ENCODE assay signal across 28 cellular contexts in genomic region chr10:84156009-84156408, GRCh38. TPM values are rescaled to one million over a fixed set of nuclear protein-coding genes. Genes with fewer than 3 reads are reported as not detected.
DNase-seq lines count a peak whose midpoint lies in the region; ATAC-seq, FAIRE-seq and TF ChIP-seq lines count a peak whose summit lies in the region.
"Had no signal": no experiment of that assay in that cellular context is flagged by ENCODE, and none has a peak within 500 bp of the region (broad histone marks: within the 10 kb centered on the region; RNA-seq: fewer than 3 reads in every experiment).

No MANE protein-coding gene starts in this region.

- TF ChIP-seq EP300 in K562 (IDR thresholded peaks at IDR 0.05; ENCODE audit: low read length): no peak

- no peak for TF ChIP-seq CTCF in K562 (IDR thresholded peaks at IDR 0.05 in 2 of 3, conservative IDR thresholded peaks at IDR 0.05 in 1 of 3; ENCODE audit: insufficient read depth in 2 of 3, low read depth in 1 of 3, low read length in 3 of 3)
- no peak for TF ChIP-seq CTCF in neutrophil (IDR thresholded peaks at IDR 0.05)
- TF ChIP-seq CTCF in Caco-2 (IDR thresholded peaks at IDR 0.05; ENCODE audit: insufficient read depth in 1 of 2, low read depth in 1 of 2, low read length in 1 of 2, severe bottlenecking in 1 of 2, unreplicated experiment in 1 of 2): no peak

- no peaks in the 10 kb centered on the region for H3K27me3 ChIP-seq in CD4-positive, alpha-beta memory T cell (ENCODE audit: insufficient read depth, low read length)
- H3K27me3 ChIP-seq in K562 (ENCODE audit: control insufficient read depth in 2 of 2, insufficient read depth in 2 of 2, low read length in 2 of 2) (0 out of 5 replicates have a peak, but pooled peaks cover 0 to 6% of the 10 kb centered on the region in 2 experiments), neutrophil (no peaks in the 10 kb centered on the region), Caco-2 (replicated peaks; ENCODE audit: control insufficient read depth, insufficient read depth, low read length) (no peaks in the 10 kb centered on the region)
- H3K27me3 ChIP-seq: BLaER1 had no signal

- DNase-seq in activated naive CD4-positive, alpha-beta T cell treated with anti-CD3 and anti-CD28 coated beads for 36 hours: no peak
- DNase-seq in activated naive CD4-positive, alpha-beta T cell treated with anti-CD3 and anti-CD28 coated beads, Interleukin-2, amount 10 ng/mL, durations not matched to agents 7 days and 5 days: no peak
- DNase-seq in CD4-positive, alpha-beta memory T cell: no peak
- DNase-seq in K562 (ENCODE audit: extremely low read depth in 1 of 4, low spot score in 3 of 4) (no peak), Caco-2 (no peak), NOMO-1 treated with DMSO at 0.1 percent for 48 hours (lab: John Stamatoyannopoulos, UW; ENCODE audit: unreplicated experiment) (no peak)
- DNase-seq: Calu3, DMS79 treated with DMSO at 0.1 percent for 48 hours, NCI-H1092, NCI-H1417 treated with DMSO at 0.1 percent for 48 hours, NCI-H1694 treated with DMSO at 0.1 percent for 48 hours, NCI-H2081, NCI-H2227 treated with DMSO at 0.1 percent for 48 hours, NCI-H69, SHP77 had no signal

- FAIRE-seq in K562 (lab: Jason Lieb, UNC): no peak
- FAIRE-seq: GM19239 had no signal

- peaks cover 2% of the 10 kb centered on the region; the same call in 1 of the 2 replicates for H4K20me1 ChIP-seq in K562 (replicated peaks; ENCODE audit: control insufficient read depth, insufficient read depth, low read length)
- H4K20me1 ChIP-seq: BLaER1 had no signal

- no peaks in the 10 kb centered on the region for H3K9me3 ChIP-seq in CD4-positive, alpha-beta memory T cell (ENCODE audit: control insufficient read depth in 1 of 2, low read length in 2 of 2)
- H3K9me3 ChIP-seq in K562 (replicated peaks; ENCODE audit: control insufficient read depth, insufficient read depth, low read depth, low read length): no peaks in the 10 kb centered on the region
- no peaks in the 10 kb centered on the region for H3K9me3 ChIP-seq in neutrophil
- no peaks in the 10 kb centered on the region for H3K9me3 ChIP-seq in Caco-2
- H3K9me3 ChIP-seq: BLaER1 had no signal

- 79% methylated on average over 2 of the region's 2 CpGs for WGBS in K562 (ENCODE audit: insufficient coverage, low coverage, missing lambda C conversion rate)

- TF ChIP-seq RAD21 in K562 (CRISPR knock-in tag; conservative IDR thresholded peaks at IDR 0.05 in 1 of 2, IDR thresholded peaks at IDR 0.05 in 1 of 2): no peak

- ATAC-seq in K562: peak; percentile 68
- ATAC-seq: HCT116 had no signal

- H2AFZ ChIP-seq in K562 (ENCODE audit: low read depth, low read length): no peak overlapping the region

- in situ Hi-C loops in K562 (cut with MboI): no loop called here

- peak overlapping the region; percentile 3 for H3K27ac Mint-ChIP-seq in activated naive CD4-positive, alpha-beta T cell treated with anti-CD3 and anti-CD28 coated beads for 36 hours
- no peak overlapping the region for H3K27ac Mint-ChIP-seq in activated naive CD4-positive, alpha-beta T cell treated with anti-CD3 and anti-CD28 coated beads, Interleukin-2, amount 10 ng/mL, durations not matched to agents 7 days and 5 days
- H3K27ac Mint-ChIP-seq in CD4-positive, alpha-beta memory T cell: peak overlapping the region in 4 of 7 donors; percentile 21 to 80 (median 42)
- no peak overlapping the region for H3K27ac Mint-ChIP-seq in Caco-2 (ENCODE audit: unreplicated experiment)

- no peak overlapping the region for H3K27ac ChIP-seq in CD4-positive, alpha-beta memory T cell (ENCODE audit: low read depth, low read length)
- H3K27ac ChIP-seq in K562 (ENCODE audit: extremely low read depth, low read depth, low read length): no peak overlapping the region
- H3K27ac ChIP-seq in neutrophil: peak overlapping the region; percentile 74
- H3K27ac ChIP-seq: BLaER1, RWPE1 had no signal

- no peaks in the 10 kb centered on the region for H3K9me1 ChIP-seq in K562 (ENCODE audit: control insufficient read depth, insufficient read depth, low read length)

- peaks cover 34% of the 10 kb centered on the region for H3K4me1 Mint-ChIP-seq in activated naive CD4-positive, alpha-beta T cell treated with anti-CD3 and anti-CD28 coated beads for 36 hours (ENCODE audit: low read depth)
- peaks cover 12% of the 10 kb centered on the region for H3K4me1 Mint-ChIP-seq in activated naive CD4-positive, alpha-beta T cell treated with anti-CD3 and anti-CD28 coated beads, Interleukin-2, amount 10 ng/mL, durations not matched to agents 7 days and 5 days
- H3K4me1 Mint-ChIP-seq in CD4-positive, alpha-beta memory T cell: peaks cover 7 to 16% (median 8%) of the 10 kb centered on the region in 4 donors
- no peaks in the 10 kb centered on the region for H3K4me1 Mint-ChIP-seq in Caco-2 (ENCODE audit: low read depth, unreplicated experiment)

- H3K79me2 ChIP-seq in K562 (ENCODE audit: control insufficient read depth, insufficient read depth, low read length): no peaks in the 10 kb centered on the region

- no peak overlapping the region for H3K4me2 ChIP-seq in K562 (ENCODE audit: insufficient read depth, low read length)
- H3K4me2 ChIP-seq: BLaER1 had no signal

- CTCF ChIA-PET in activated naive CD4-positive, alpha-beta T cell treated with anti-CD3 and anti-CD28 coated beads for 36 hours (lab: Charles Lee): interaction anchor here (1.2 to 2.0 kb wide), 3 partner anchors 8 to 50 kb away, joined by 3 to 8 read pairs (median 4); no protein-coding TSS in a partner anchor
- CTCF ChIA-PET in activated naive CD4-positive, alpha-beta T cell treated with anti-CD3 and anti-CD28 coated beads, Interleukin-2, amount 10 ng/mL, durations not matched to agents 7 days and 5 days (lab: Charles Lee): interaction anchor here (1.0 to 2.0 kb wide), 5 partner anchors 8 to 49 kb away, joined by 3 to 10 read pairs (median 4); no protein-coding TSS in a partner anchor
- CTCF ChIA-PET in CD4-positive, alpha-beta memory T cell (lab: Charles Lee; ENCODE audit: partially characterized antibody): interaction anchor here (0.7 to 1.1 kb wide), 2 partner anchors 8 to 72 kb away, joined by 4 read pairs; no protein-coding TSS in a partner anchor
- CTCF ChIA-PET in K562 (lab: Yijun Ruan, JAX; ENCODE audit: low intra/inter-chr PET ratio) (no interaction called here), Caco-2 (lab: Charles Lee) (no interaction called here)

- peak; percentile 18; the same call in 1 of the 2 replicates for TF ChIP-seq POLR2A in K562 (conservative IDR thresholded peaks at IDR 0.05)

- intact Hi-C loops in activated naive CD4-positive, alpha-beta T cell treated with anti-CD3 and anti-CD28 coated beads for 36 hours (cut with micrococcal nuclease): no loop called here
- intact Hi-C loops in CD4-positive, alpha-beta memory T cell (cut with micrococcal nuclease): no loop called here
- intact Hi-C loops in K562 (cut with micrococcal nuclease): no loop called here
- intact Hi-C loops in Caco-2 (cut with micrococcal nuclease; ENCODE audit: unreplicated experiment): loop anchor here (5.0 kb wide), 1 partner anchor 381 kb away; no protein-coding TSS in a partner anchor

- no peak overlapping the region for H3K4me3 Mint-ChIP-seq in activated naive CD4-positive, alpha-beta T cell treated with anti-CD3 and anti-CD28 coated beads for 36 hours
- no peak overlapping the region for H3K4me3 Mint-ChIP-seq in activated naive CD4-positive, alpha-beta T cell treated with anti-CD3 and anti-CD28 coated beads, Interleukin-2, amount 10 ng/mL, durations not matched to agents 7 days and 5 days
- H3K4me3 Mint-ChIP-seq in CD4-positive, alpha-beta memory T cell: no peak overlapping the region
- H3K4me3 Mint-ChIP-seq in Caco-2 (ENCODE audit: unreplicated experiment): no peak overlapping the region
- H3K4me3 Mint-ChIP-seq: CD4-positive, alpha-beta T cell; IgD-negative memory B cell had no signal

- H3K27me3 Mint-ChIP-seq in activated naive CD4-positive, alpha-beta T cell treated with anti-CD3 and anti-CD28 coated beads for 36 hours (ENCODE audit: low read depth): no peaks in the 10 kb centered on the region
- peaks cover 6% of the 10 kb centered on the region for H3K27me3 Mint-ChIP-seq in activated naive CD4-positive, alpha-beta T cell treated with anti-CD3 and anti-CD28 coated beads, Interleukin-2, amount 10 ng/mL, durations not matched to agents 7 days and 5 days
- no peaks in the 10 kb centered on the region for H3K27me3 Mint-ChIP-seq in CD4-positive, alpha-beta memory T cell
- H3K27me3 Mint-ChIP-seq in Caco-2 (ENCODE audit: insufficient read depth, unreplicated experiment): no peaks in the 10 kb centered on the region
- H3K27me3 Mint-ChIP-seq: CD4-positive, alpha-beta T cell; IgD-negative memory B cell had no signal

- H3K36me3 Mint-ChIP-seq in activated naive CD4-positive, alpha-beta T cell treated with anti-CD3 and anti-CD28 coated beads for 36 hours (ENCODE audit: low read depth): peaks cover 16% of the 10 kb centered on the region
- H3K36me3 Mint-ChIP-seq in activated naive CD4-positive, alpha-beta T cell treated with anti-CD3 and anti-CD28 coated beads, Interleukin-2, amount 10 ng/mL, durations not matched to agents 7 days and 5 days: peaks cover 21% of the 10 kb centered on the region
- H3K36me3 Mint-ChIP-seq in CD4-positive, alpha-beta memory T cell: peaks cover 24 to 39% of the 10 kb centered on the region in 2 donors
- H3K36me3 Mint-ChIP-seq in Caco-2 (ENCODE audit: insufficient read depth, unreplicated experiment): peaks cover 56% of the 10 kb centered on the region

- BruUV-seq in K562 (replicated peaks; lab: Mats Ljungman, UMichigan): no TSS peak
- BruUV-seq in Caco-2 (replicated peaks; lab: Mats Ljungman, UMichigan): no TSS peak

- POLR2A ChIA-PET in CD4-positive, alpha-beta memory T cell (lab: Charles Lee; ENCODE audit: partially characterized antibody): interaction anchor here (1.2 kb wide), 1 partner anchor 9 kb away, joined by 5 read pairs; no protein-coding TSS in a partner anchor
- POLR2A ChIA-PET in K562 (lab: Yijun Ruan, JAX): interaction anchor here (0.7 to 2.3 kb wide), 7 partner anchors 8 to 385 kb away, joined by 3 to 14 read pairs (median 8); partner anchors contain the start of genes GHITM and GPR15LG
- POLR2A ChIA-PET in Caco-2 (lab: Charles Lee): no interaction called here

- no peaks in the 10 kb centered on the region for H3K9me3 Mint-ChIP-seq in activated naive CD4-positive, alpha-beta T cell treated with anti-CD3 and anti-CD28 coated beads for 36 hours
- H3K9me3 Mint-ChIP-seq in activated naive CD4-positive, alpha-beta T cell treated with anti-CD3 and anti-CD28 coated beads, Interleukin-2, amount 10 ng/mL, durations not matched to agents 7 days and 5 days: no peaks in the 10 kb centered on the region
- no peaks in the 10 kb centered on the region for H3K9me3 Mint-ChIP-seq in CD4-positive, alpha-beta memory T cell
- H3K9me3 Mint-ChIP-seq in Caco-2 (ENCODE audit: unreplicated experiment): no peaks in the 10 kb centered on the region
- H3K9me3 Mint-ChIP-seq: CD4-positive, alpha-beta T cell; IgD-negative memory B cell had no signal

- no peak overlapping the region for H3K4me3 ChIP-seq in CD4-positive, alpha-beta memory T cell (ENCODE audit: low read length in 2 of 2)
- H3K4me3 ChIP-seq in K562: no peak overlapping the region
- H3K4me3 ChIP-seq in neutrophil (ENCODE audit: low read depth in 1 of 2, low read length in 1 of 2): no peak overlapping the region
- no peak overlapping the region for H3K4me3 ChIP-seq in Caco-2 (ENCODE audit: low read depth, low read length)
- H3K4me3 ChIP-seq: BLaER1 had no signal

- no peak overlapping the region for H3K9ac ChIP-seq in K562 (ENCODE audit: insufficient read depth in 1 of 2, low read depth in 2 of 2, low read length in 2 of 2)
- H3K9ac ChIP-seq: BLaER1 had no signal

- no peaks in the 10 kb centered on the region for H3K4me1 ChIP-seq in CD4-positive, alpha-beta memory T cell (ENCODE audit: insufficient read depth, low read length)
- H3K4me1 ChIP-seq in K562 (replicated peaks in 1 of 2; ENCODE audit: control insufficient read depth in 2 of 2, insufficient read depth in 2 of 2, low read length in 2 of 2) (no peaks in the 10 kb centered on the region), neutrophil (ENCODE audit: control insufficient read depth in 1 of 2, insufficient read depth in 1 of 2, low read depth in 1 of 2, low read length in 1 of 2) (peaks cover 45 to 47% of the 10 kb centered on the region in 2 experiments), Caco-2 (no peaks in the 10 kb centered on the region)
- H3K4me1 ChIP-seq: BLaER1 had no signal

- peaks cover 30% of the 10 kb centered on the region for H3K36me3 ChIP-seq in CD4-positive, alpha-beta memory T cell (ENCODE audit: insufficient read depth, low read length)
- H3K36me3 ChIP-seq in K562 (ENCODE audit: control insufficient read depth, insufficient read depth, low read length) (peaks cover 41% of the 10 kb centered on the region), neutrophil (peaks cover 31% of the 10 kb centered on the region), Caco-2 (ENCODE audit: control insufficient read depth, insufficient read depth, low read length) (peaks cover under 1% of the 10 kb centered on the region; the same call in 1 of the 2 replicates)

RNA-seq across cellular contexts. Expression of gene GHITM, which starts 16.7 kb away (rescaled TPM):
- 100 to 1,000 TPM; 281 TPM for total RNA-seq in activated naive CD4-positive, alpha-beta T cell treated with anti-CD3 and anti-CD28 coated beads for 36 hours
- 10 to 100 TPM; 83.4 to 88.6 TPM for total RNA-seq in CD4-positive, alpha-beta memory T cell
- 100 to 1,000 TPM; 258 to 525 TPM for polyA plus RNA-seq in CD4-positive, alpha-beta memory T cell
- total RNA-seq in K562 (2011; cell fraction: chromatin; rRNA removed; ENCODE audit: low replicate concordance): 28.3 and 42.0 TPM in 2 replicates
- total RNA-seq in K562 (2011; cell fraction: nucleolus; rRNA removed): 35.7 and 40.9 TPM in 2 replicates
- total RNA-seq in K562 (2011; cell fraction: nucleoplasm; rRNA removed): 48.2 and 55.7 TPM in 2 replicates
- total RNA-seq in K562 (2014; rRNA removed) (353 and 382 TPM in 2 replicates), K562 (2014; rRNA removed; fragmentation: Illumina TruSeq; extraction: Trizol) (410 and 439 TPM in 2 replicates), K562 (2015; rRNA removed; fragmentation: Illumina TruSeq; extraction: Trizol) (319 and 332 TPM in 2 replicates), K562 (2021) (322 and 329 TPM in 2 replicates), Caco-2 (2022) (240 and 255 TPM in 2 replicates)
- polyA plus RNA-seq in K562 (2011; rRNA removed) (419 and 525 TPM in 2 replicates), K562 (2014; fragmentation: Illumina TruSeq; extraction: Trizol) (335 and 347 TPM in 2 replicates), K562 (2014; fragmentation: Nextera tagmentation; extraction: Ambion mirVana) (1,000 to 10,000 TPM; 1,201 to 1,258 TPM), K562 (2014; rRNA removed) (386 and 401 TPM in 2 replicates)
- 238 and 341 TPM in 2 replicates for polyA plus RNA-seq in K562 (2011; cell fraction: cytosol; rRNA removed)
- polyA plus RNA-seq in K562 (2011; cell fraction: nucleus; rRNA removed): 70.0 and 123 TPM in 2 replicates
- polyA plus RNA-seq in K562 (2012): 352 and 522 TPM in 2 replicates
- 349 and 350 TPM in 2 replicates for polyA minus RNA-seq in K562 (2011; rRNA and poly(A)+ RNA removed)
- polyA minus RNA-seq in K562 (2011; cell fraction: cytosol; rRNA and poly(A)+ RNA removed): 107 and 129 TPM in 2 replicates
- polyA minus RNA-seq in K562 (2011; cell fraction: nucleus; rRNA and poly(A)+ RNA removed): 22.6 and 44.9 TPM in 2 replicates

RNA-seq across cellular contexts. Expression of gene GPR15LG, which starts 17.6 kb away (rescaled TPM):
- not detected for total RNA-seq in activated naive CD4-positive, alpha-beta T cell treated with anti-CD3 and anti-CD28 coated beads for 36 hours
- total RNA-seq in CD4-positive, alpha-beta memory T cell: not detected
- polyA plus RNA-seq in CD4-positive, alpha-beta memory T cell: not detected
- total RNA-seq in K562 (2011; cell fraction: chromatin; rRNA removed; ENCODE audit: low replicate concordance): not detected in 2 replicates
- total RNA-seq in K562 (2011; cell fraction: nucleolus; rRNA removed): not detected in 2 replicates
- total RNA-seq in K562 (2011; cell fraction: nucleoplasm; rRNA removed): not detected in 2 replicates
- total RNA-seq in K562 (2014; rRNA removed): not detected in 2 replicates
- not detected in 2 replicates for total RNA-seq in K562 (2014; rRNA removed; fragmentation: Illumina TruSeq; extraction: Trizol)
- 0.51 TPM in 1 of 2 replicates, not detected in the other for total RNA-seq in K562 (2015; rRNA removed; fragmentation: Illumina TruSeq; extraction: Trizol)
- total RNA-seq in K562 (2021): not detected in 2 replicates
- not detected in 2 replicates for polyA plus RNA-seq in K562 (2011; rRNA removed)
- not detected in 2 replicates for polyA plus RNA-seq in K562 (2011; cell fraction: cytosol; rRNA removed)
- not detected in 2 replicates for polyA plus RNA-seq in K562 (2011; cell fraction: nucleus; rRNA removed)
- polyA plus RNA-seq in K562 (2012): not detected in 2 replicates
- not detected in 2 replicates for polyA plus RNA-seq in K562 (2014; fragmentation: Illumina TruSeq; extraction: Trizol)
- not detected for polyA plus RNA-seq in K562 (2014; fragmentation: Nextera tagmentation; extraction: Ambion mirVana)
- polyA plus RNA-seq in K562 (2014; rRNA removed): not detected in 2 replicates
- polyA minus RNA-seq in K562 (2011; rRNA and poly(A)+ RNA removed): not detected in 2 replicates
- polyA minus RNA-seq in K562 (2011; cell fraction: cytosol; rRNA and poly(A)+ RNA removed): not detected in 2 replicates
- not detected in 2 replicates for polyA minus RNA-seq in K562 (2011; cell fraction: nucleus; rRNA and poly(A)+ RNA removed)
- total RNA-seq in Caco-2 (2022): not detected in 2 replicates
- total RNA-seq: A172; Calu3; CD4-positive, alpha-beta T cell; H4; NCI-H460; OCI-LY7; SK-MEL-5 had no signal
- polyA plus RNA-seq: AG04450, IgD-negative memory B cell had no signal

RNA-seq across cellular contexts. Expression of gene CDHR1, which starts 38.3 kb away (rescaled TPM):
- 1 to 10 TPM in 1 of 2 experiments, under 1 TPM in 1; 0.37 to 1.4 TPM for total RNA-seq in activated naive CD4-positive, alpha-beta T cell treated with anti-CD3 and anti-CD28 coated beads for 36 hours
- under 1 TPM; 0.12 to 0.17 TPM for total RNA-seq in CD4-positive, alpha-beta memory T cell
- polyA plus RNA-seq in CD4-positive, alpha-beta memory T cell: not detected
- 7.3 and 9.6 TPM in 2 replicates for total RNA-seq in K562 (2011; cell fraction: chromatin; rRNA removed; ENCODE audit: low replicate concordance)
- 5.5 and 6.0 TPM in 2 replicates for total RNA-seq in K562 (2011; cell fraction: nucleolus; rRNA removed)
- 3.8 and 5.6 TPM in 2 replicates for total RNA-seq in K562 (2011; cell fraction: nucleoplasm; rRNA removed)
- total RNA-seq in K562 (2014; rRNA removed): 0.23 and 0.29 TPM in 2 replicates
- total RNA-seq in K562 (2014; rRNA removed; fragmentation: Illumina TruSeq; extraction: Trizol): 0.07 and 0.26 TPM in 2 replicates
- total RNA-seq in K562 (2015; rRNA removed; fragmentation: Illumina TruSeq; extraction: Trizol): 0.07 and 0.11 TPM in 2 replicates
- total RNA-seq in K562 (2021): 0.20 and 0.56 TPM in 2 replicates
- polyA plus RNA-seq in K562 (2011; rRNA removed): 0.99 and 2.1 TPM in 2 replicates
- 0.40 and 1.1 TPM in 2 replicates for polyA plus RNA-seq in K562 (2011; cell fraction: cytosol; rRNA removed)
- 7.8 and 11.0 TPM in 2 replicates for polyA plus RNA-seq in K562 (2011; cell fraction: nucleus; rRNA removed)
- 0.44 and 0.76 TPM in 2 replicates for polyA plus RNA-seq in K562 (2012)
- 0.29 and 0.33 TPM in 2 replicates for polyA plus RNA-seq in K562 (2014; fragmentation: Illumina TruSeq; extraction: Trizol)
- polyA plus RNA-seq in K562 (2014; fragmentation: Nextera tagmentation; extraction: Ambion mirVana): under 1 TPM; 0.03 to 0.10 TPM
- polyA plus RNA-seq in K562 (2014; rRNA removed): 0.30 and 0.46 TPM in 2 replicates
- 0.77 and 0.81 TPM in 2 replicates for polyA minus RNA-seq in K562 (2011; rRNA and poly(A)+ RNA removed)
- 0.73 and 0.86 TPM in 2 replicates for polyA minus RNA-seq in K562 (2011; cell fraction: cytosol; rRNA and poly(A)+ RNA removed)
- 0.67 and 1.9 TPM in 2 replicates for polyA minus RNA-seq in K562 (2011; cell fraction: nucleus; rRNA and poly(A)+ RNA removed)
- total RNA-seq in Caco-2 (2022): 0.21 TPM in 1 of 2 replicates, not detected in the other
- total RNA-seq: A172, Calu3, OCI-LY7, SK-MEL-5 had no signal
- polyA plus RNA-seq: AG04450, IgD-negative memory B cell had no signal

Comparison
In these comparisons a context has a peak if more than half of its experiments do, and no peak if none do; other contexts are left out.
1. H3K27ac Mint-ChIP-seq: peak in activated naive CD4-positive, alpha-beta T cell treated with anti-CD3 and anti-CD28 coated beads for 36 hours (single experiment) and CD4-positive, alpha-beta memory T cell (4 of 7); none in activated naive CD4-positive, alpha-beta T cell treated with anti-CD3 and anti-CD28 coated beads, Interleukin-2, amount 10 ng/mL, durations not matched to agents 7 days and 5 days (single experiment) and Caco-2 (single experiment).
2. CTCF ChIA-PET loops: an anchor here in activated naive CD4-positive, alpha-beta T cell treated with anti-CD3 and anti-CD28 coated beads for 36 hours (1.2 to 2.0 kb wide), activated naive CD4-positive, alpha-beta T cell treated with anti-CD3 and anti-CD28 coated beads, Interleukin-2, amount 10 ng/mL, durations not matched to agents 7 days and 5 days (1.0 to 2.0 kb wide) and CD4-positive, alpha-beta memory T cell (0.7 to 1.1 kb wide); none called in K562 and Caco-2.